In the genomic region with DNA sequence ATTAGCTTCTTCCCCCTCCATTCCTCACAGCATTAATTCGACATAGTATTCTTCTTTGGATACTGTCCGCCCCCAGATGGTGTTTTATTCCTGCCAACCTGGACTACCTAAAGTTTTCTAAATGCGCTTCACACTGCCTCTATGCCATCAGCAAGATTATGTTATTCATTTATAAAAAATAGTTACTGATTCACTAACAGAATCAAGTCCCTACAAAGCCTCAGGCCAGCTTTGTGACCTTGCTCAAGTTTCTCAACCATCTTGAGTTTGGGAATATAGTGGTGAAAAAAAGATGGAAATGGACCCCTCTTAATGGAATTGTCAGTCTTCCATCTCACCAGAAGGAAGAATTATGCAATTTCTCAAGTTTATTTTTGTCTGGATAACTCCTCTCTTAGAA, we compare ENCODE assay signal across 26 cellular contexts. TPM values are rescaled to one million over a fixed set of nuclear protein-coding genes. Genes with fewer than 3 reads are reported as not detected.
"Had no signal": no experiment of that assay in that cellular context is flagged by ENCODE, and none has a peak within 500 bp of the region (broad histone marks: within the 10 kb centered on the region; RNA-seq: fewer than 3 reads in every experiment).

No MANE protein-coding gene starts in this region.

- ATAC-seq: activated naive CD4-positive, alpha-beta T cell treated with anti-CD3 and anti-CD28 coated beads, Interleukin-2, amount 50 U/mL, for 72 hours; activated naive CD8-positive, alpha-beta T cell treated with anti-CD3 and anti-CD28 coated beads, Interleukin-2, amount 50 U/mL, for 24 hours; activated T-cell treated with anti-CD3 and anti-CD28 coated beads, Interleukin-2, amount 50 U/mL, for 4 hours; T-helper 17 cell had no signal

- H3K27me3 ChIP-seq: brain microvascular endothelial cell had no signal

- DNase-seq: activated B cell treated with CpG ODN at 0.5 μM for 24 hours; activated CD4-positive, alpha-beta T cell treated with anti-CD3 and anti-CD28 coated beads for 1 hour; activated CD4-positive, alpha-beta T cell treated with anti-CD3 and anti-CD28 coated beads, Interleukin-2, amount 10 ng/mL, durations not matched to agents 24 days and 14 days; activated CD4-positive, alpha-beta T cell treated with anti-CD3 and anti-CD28 coated beads, Interleukin-2, amount 50 U/mL, for 48 hours; activated CD8-positive, alpha-beta memory T cell treated with anti-CD3 and anti-CD28 coated beads for 24 hours; activated effector memory CD4-positive, alpha-beta T cell treated with anti-CD3 and anti-CD28 coated beads, Interleukin-2, amount 50 U/mL, for 16 hours; activated naive CD4-positive, alpha-beta T cell treated with Interleukin-2 at 50 U/mL for 16 hours; activated naive CD8-positive, alpha-beta T cell treated with anti-CD3 and anti-CD28 coated beads, Interleukin-2, amount 50 U/mL, for 24 hours; activated T-cell treated with anti-CD3 and anti-CD28 coated beads, Interleukin-2, amount 50 U/mL, for 4 hours; amygdala; brain microvascular endothelial cell; KG1; NCI-H1048; NCI-H1930; NCI-H2171; NCI-H226; NCI-H526 treated with DMSO at 0.1 percent for 48 hours; NCI-H82; SIG-M5; T-helper 17 cell; T1000 had no signal

- H3K27ac ChIP-seq: brain microvascular endothelial cell had no signal

- FAIRE-seq: astrocyte, TTC549 had no signal

- H3K36me3 ChIP-seq: brain microvascular endothelial cell had no signal

RNA-seq across cellular contexts. Expression of a gene that starts 16.6 kb away (rescaled TPM):
- total RNA-seq: astrocyte, M059J, RPMI7951 had no signal
